ENCODE assay signal across 1 cellular context in genomic region chr1:235090406-235091069, GRCh38.
TF ChIP-seq lines count a peak whose summit lies in the region.

No MANE protein-coding gene starts in this region.

TF ChIP-seq in HepG2, 621 proteins besides CTCF, POLR2A, EP300 and RAD21 (continued from another document and continues in another):
- TF ChIP-seq TEAD3 (CRISPR knock-in tag; optimal IDR thresholded peaks at IDR 0.05; ENCODE audit: borderline replicate concordance) = peak; percentile 83
- TF ChIP-seq MNT (IDR thresholded peaks at IDR 0.05) = no peak
- TF ChIP-seq ETV5 (CRISPR knock-in tag; IDR thresholded peaks at IDR 0.05; ENCODE audit: borderline replicate concordance) = no peak
- no peak for TF ChIP-seq ZNF816 (CRISPR knock-in tag; IDR thresholded peaks at IDR 0.05; ENCODE audit: borderline replicate concordance)
- no peak for TF ChIP-seq PHF5A (CRISPR knock-in tag; IDR thresholded peaks at IDR 0.05; ENCODE audit: low read depth, unreplicated experiment)
- TF ChIP-seq KDM2A (CRISPR knock-in tag; IDR thresholded peaks at IDR 0.05; ENCODE audit: borderline replicate concordance, low read depth) = peak; percentile 11; the same call in 1 of the 2 replicates
- TF ChIP-seq GPBP1L1 (CRISPR knock-in tag; IDR thresholded peaks at IDR 0.05) = no peak
- no peak for TF ChIP-seq KLF15 (CRISPR knock-in tag; IDR thresholded peaks at IDR 0.05; ENCODE audit: borderline replicate concordance)
- TF ChIP-seq FOXA1 (IDR thresholded peaks at IDR 0.05) = no peak
- no peak for TF ChIP-seq FOXA1 (CRISPR knock-in tag; IDR thresholded peaks at IDR 0.05)
- peak; percentile 53; the same call in 1 of the 2 replicates for TF ChIP-seq SOX5 (CRISPR knock-in tag; IDR thresholded peaks at IDR 0.05; ENCODE audit: borderline replicate concordance)
- TF ChIP-seq HNF4G (IDR thresholded peaks at IDR 0.05; ENCODE audit: borderline replicate concordance, low read depth, low read length) = no peak
- TF ChIP-seq HNF4G (CRISPR knock-in tag; IDR thresholded peaks at IDR 0.05; ENCODE audit: borderline replicate concordance, low read depth) = no peak
- TF ChIP-seq ARNT (IDR thresholded peaks at IDR 0.05) = no peak
- no peak for TF ChIP-seq ZNF350 (CRISPR knock-in tag; IDR thresholded peaks at IDR 0.05; ENCODE audit: borderline replicate concordance, low read depth)
- 0 out of 2 replicates have a peak, but pooled peaks have one; percentile 8 for TF ChIP-seq ARID5B (CRISPR knock-in tag; IDR thresholded peaks at IDR 0.05)
- TF ChIP-seq MLX (CRISPR knock-in tag; IDR thresholded peaks at IDR 0.05) = no peak
- no peak for TF ChIP-seq ETS1 (CRISPR knock-in tag; IDR thresholded peaks at IDR 0.05)
- no peak for TF ChIP-seq CAMTA2 (CRISPR knock-in tag; IDR thresholded peaks at IDR 0.05; ENCODE audit: borderline replicate concordance)
- no peak for TF ChIP-seq CSRNP2 (CRISPR knock-in tag; conservative IDR thresholded peaks at IDR 0.05; ENCODE audit: low read depth)
- TF ChIP-seq TBP (CRISPR knock-in tag; IDR thresholded peaks at IDR 0.05) = no peak
- no peak for TF ChIP-seq SALL1 (CRISPR knock-in tag; IDR thresholded peaks at IDR 0.05)
- TF ChIP-seq ZNF687 (CRISPR knock-in tag; IDR thresholded peaks at IDR 0.05) = peak; percentile 55; the same call in 1 of the 2 replicates
- no peak for TF ChIP-seq HINFP (CRISPR knock-in tag; IDR thresholded peaks at IDR 0.05; ENCODE audit: low read depth)
- TF ChIP-seq PHF8 (CRISPR knock-in tag; IDR thresholded peaks at IDR 0.05) = no peak
- TF ChIP-seq CENPT (CRISPR knock-in tag; IDR thresholded peaks at IDR 0.05; ENCODE audit: low read depth) = no peak
- no peak for TF ChIP-seq CBFB (CRISPR knock-in tag; IDR thresholded peaks at IDR 0.05)
- no peak for TF ChIP-seq TGIF2 (CRISPR knock-in tag; IDR thresholded peaks at IDR 0.05)
- TF ChIP-seq HNRNPH1 (optimal IDR thresholded peaks at IDR 0.05; ENCODE audit: low read depth, low read length) = no peak
- no peak for TF ChIP-seq FOXM1 (CRISPR knock-in tag; IDR thresholded peaks at IDR 0.05)
- no peak for TF ChIP-seq ZNF430 (CRISPR knock-in tag; IDR thresholded peaks at IDR 0.05)
- TF ChIP-seq GTF3A (CRISPR knock-in tag; conservative IDR thresholded peaks at IDR 0.05) = no peak
- TF ChIP-seq ZNF75D (CRISPR knock-in tag; IDR thresholded peaks at IDR 0.05; ENCODE audit: borderline replicate concordance) = no peak
- no peak for TF ChIP-seq ZBTB33 (CRISPR knock-in tag; IDR thresholded peaks at IDR 0.05)
- no peak for TF ChIP-seq CBX2 (IDR thresholded peaks at IDR 0.05; ENCODE audit: low read depth, low read length)
- no peak for TF ChIP-seq CBX2 (CRISPR knock-in tag; IDR thresholded peaks at IDR 0.05; ENCODE audit: low read depth)
- no peak for TF ChIP-seq FOXC1 (CRISPR knock-in tag; IDR thresholded peaks at IDR 0.05; ENCODE audit: borderline replicate concordance)
- no peak for TF ChIP-seq SOX13 (IDR thresholded peaks at IDR 0.05)
- peak in 1 of 2 experiments; percentile 79; a peak in 2 of 4 replicates for TF ChIP-seq SOX13 (CRISPR knock-in tag; conservative IDR thresholded peaks at IDR 0.05 in 1 of 2, IDR thresholded peaks at IDR 0.05 in 1 of 2)
- TF ChIP-seq ATF6 (CRISPR knock-in tag; conservative IDR thresholded peaks at IDR 0.05) = no peak
